8 cellular contexts compared by ENCODE assay signal in genomic region chr11:57658023-57658361, GRCh38. TPM values are rescaled to one million over a fixed set of nuclear protein-coding genes. Genes with fewer than 3 reads are reported as not detected.
DNase-seq lines count a peak whose midpoint lies in the region; ATAC-seq, FAIRE-seq and TF ChIP-seq lines count a peak whose summit lies in the region.

No MANE protein-coding gene starts in this region.

- DNase-seq in GM12892 (ENCODE audit: insufficient read length) (no peak), SK-N-MC (ENCODE audit: low read depth, low spot score) (no peak), fibroblast of lung (ENCODE audit: low read depth in 2 of 2) (no peak), gastrocnemius medialis (no peak), ecto neural progenitor cell (ENCODE audit: low spot score) (no peak), NCI-H526 treated with DMSO at 0.1 percent for 48 hours (lab: John Stamatoyannopoulos, UW) (no peak), germinal center (ENCODE audit: low spot score) (no peak)
- no peak for DNase-seq in activated CD8-positive, alpha-beta memory T cell treated with anti-CD3 and anti-CD28 coated beads for 24 hours

- FAIRE-seq in GM12892 (lab: Jason Lieb, UNC) = peak; percentile 38

- peak overlapping the region; percentile 86 for H3K4me2 ChIP-seq in fibroblast of lung (ENCODE audit: extremely low read depth, insufficient read depth, low read length)

- no peak for TF ChIP-seq CTCF in fibroblast of lung (conservative IDR thresholded peaks at IDR 0.05 in 1 of 2, IDR thresholded peaks at IDR 0.05 in 1 of 2; ENCODE audit: low read depth in 1 of 2, low read length in 2 of 2)
- TF ChIP-seq CTCF in gastrocnemius medialis (IDR thresholded peaks at IDR 0.05 in 4 of 5, conservative IDR thresholded peaks at IDR 0.05 in 1 of 5) = no peak

- in situ Hi-C loops in gastrocnemius medialis (cut with MboI; ENCODE audit: low sequenced_read_pairs in 4 of 4) = loop anchor here in 1 of 4 donors (25.0 kb wide), 1 partner anchor 929 kb away; the partner anchor contains the start of genes LPXN and ZFP91

- H3K9ac ChIP-seq in SK-N-MC (ENCODE audit: insufficient read length) (peak overlapping the region; percentile 93), fibroblast of lung (ENCODE audit: insufficient read depth, low read length) (peak overlapping the region; percentile 54)

- H3K36me3 ChIP-seq in SK-N-MC (ENCODE audit: insufficient read depth, low read length) (peaks cover 28% of the 10 kb centered on the region), fibroblast of lung (ENCODE audit: control insufficient read depth, insufficient read depth, low read length) (peaks cover 7% of the 10 kb centered on the region), gastrocnemius medialis (peaks cover 0 to 37% of the 10 kb centered on the region in 2 donors)

- peak overlapping the region; percentile 64 for H2AFZ ChIP-seq in fibroblast of lung (ENCODE audit: low read length)

- H3K27ac ChIP-seq in SK-N-MC (no peak overlapping the region), fibroblast of lung (ENCODE audit: insufficient read depth, low read length) (peak overlapping the region; percentile 36), gastrocnemius medialis (peak overlapping the region; percentile 84 to 94 (median 91))

- peaks cover 18% of the 10 kb centered on the region for H3K79me2 ChIP-seq in fibroblast of lung (ENCODE audit: control insufficient read depth, insufficient read depth, low read length)

- H3K27me3 ChIP-seq in fibroblast of lung (ENCODE audit: control insufficient read depth, insufficient read depth, low read length) (no peaks in the 10 kb centered on the region), gastrocnemius medialis (no peaks in the 10 kb centered on the region)

- peak in 1 of 2 donors; percentile 4 for ATAC-seq in gastrocnemius medialis

- intact Hi-C loops in gastrocnemius medialis (cut with DNase I; ENCODE audit: low total_unique reads) = no loop called here

- H4K20me1 ChIP-seq in fibroblast of lung (ENCODE audit: control insufficient read depth, extremely low read depth, insufficient read depth, low read length) = no peaks in the 10 kb centered on the region

- H3K4me3 ChIP-seq in SK-N-MC = peak overlapping the region; percentile 85
- H3K4me3 ChIP-seq in fibroblast of lung (replicated peaks in 1 of 4; ENCODE audit: control extremely low read depth in 1 of 4, insufficient read depth in 1 of 4, low read depth in 3 of 4, low read length in 4 of 4) = peak overlapping the region; percentile 51 to 95 (median 83)
- peak overlapping the region; percentile 62 to 92 (median 79) for H3K4me3 ChIP-seq in gastrocnemius medialis

- peaks cover 4% of the 10 kb centered on the region for H3K4me1 ChIP-seq in fibroblast of lung (ENCODE audit: control insufficient read depth, extremely low read depth, insufficient read depth, low read length)
- H3K4me1 ChIP-seq in gastrocnemius medialis = peaks cover 8 to 23% of the 10 kb centered on the region in 2 donors

- TF ChIP-seq POLR2A in GM12892 (IDR thresholded peaks at IDR 0.05; ENCODE audit: low read depth, low read length) (no peak), gastrocnemius medialis (IDR thresholded peaks at IDR 0.05) (no peak)

- H3K9me3 ChIP-seq in SK-N-MC (ENCODE audit: low read depth, low read length) (no peaks in the 10 kb centered on the region), fibroblast of lung (ENCODE audit: control insufficient read depth, insufficient read depth, low read depth, low read length) (no peaks in the 10 kb centered on the region), gastrocnemius medialis (no peaks in the 10 kb centered on the region)

RNA-seq across cellular contexts. Expression of gene CLP1, which starts 0.4 kb away (rescaled TPM):
- 19.3 TPM for polyA plus RNA-seq in GM12892 (2012; ENCODE audit: missing spikeins)
- 13.2 and 17.2 TPM in 2 replicates for total RNA-seq in fibroblast of lung
- 24.1 and 31.5 TPM in 2 replicates for polyA plus RNA-seq in fibroblast of lung
- polyA plus RNA-seq in fibroblast of lung (2012) = 10.7 and 15.2 TPM in 2 replicates
- 11.3 and 25.0 TPM in 2 replicates for polyA minus RNA-seq in fibroblast of lung (ENCODE audit: low replicate concordance)
- total RNA-seq in gastrocnemius medialis = 10 to 100 TPM; 10.6 to 15.3 (median 11.2) TPM

RNA-seq across cellular contexts. Expression of gene YPEL4, which starts 8.3 kb away (rescaled TPM):
- polyA plus RNA-seq in GM12892 (2012; ENCODE audit: missing spikeins) = 0.49 TPM
- total RNA-seq in fibroblast of lung = 1.5 and 2.3 TPM in 2 replicates
- polyA plus RNA-seq in fibroblast of lung = 0.10 and 0.59 TPM in 2 replicates
- polyA plus RNA-seq in fibroblast of lung (2012) = 0.24 and 0.79 TPM in 2 replicates
- 0.47 TPM in 1 of 2 replicates, not detected in the other for polyA minus RNA-seq in fibroblast of lung (ENCODE audit: low replicate concordance)
- under 1 TPM; 0.31 to 0.68 (median 0.49) TPM for total RNA-seq in gastrocnemius medialis

RNA-seq across cellular contexts. Expression of gene ZDHHC5, which starts 9.9 kb away (rescaled TPM):
- 23.5 TPM for polyA plus RNA-seq in GM12892 (2012; ENCODE audit: missing spikeins)
- total RNA-seq in fibroblast of lung = 26.7 and 33.9 TPM in 2 replicates
- 58.9 and 69.8 TPM in 2 replicates for polyA plus RNA-seq in fibroblast of lung
- 40.5 and 46.5 TPM in 2 replicates for polyA plus RNA-seq in fibroblast of lung (2012)
- 113 and 142 TPM in 2 replicates for polyA minus RNA-seq in fibroblast of lung (ENCODE audit: low replicate concordance)
- 10 to 100 TPM; 34.0 to 49.2 (median 46.2) TPM for total RNA-seq in gastrocnemius medialis

RNA-seq across cellular contexts. Expression of gene MED19, which starts 54.0 kb away (rescaled TPM):
- polyA plus RNA-seq in GM12892 (2012; ENCODE audit: missing spikeins) = 12.4 TPM
- total RNA-seq in fibroblast of lung (15.2 and 16.0 TPM in 2 replicates), gastrocnemius medialis (10 to 100 TPM in 2 of 4 donors, 1 to 10 TPM in 2; 8.3 to 13.1 (median 10.4) TPM)
- polyA plus RNA-seq in fibroblast of lung = 28.9 and 31.4 TPM in 2 replicates
- polyA plus RNA-seq in fibroblast of lung (2012) = 21.2 and 24.4 TPM in 2 replicates
- 2.1 and 4.4 TPM in 2 replicates for polyA minus RNA-seq in fibroblast of lung (ENCODE audit: low replicate concordance)

RNA-seq across cellular contexts. Expression of gene TMX2, which starts 54.4 kb away (rescaled TPM):
- polyA plus RNA-seq in GM12892 (2012; ENCODE audit: missing spikeins) = 51.9 TPM
- total RNA-seq in fibroblast of lung (55.7 and 62.8 TPM in 2 replicates), gastrocnemius medialis (10 to 100 TPM; 29.1 to 54.9 (median 40.5) TPM)
- 71.8 and 84.2 TPM in 2 replicates for polyA plus RNA-seq in fibroblast of lung
- polyA plus RNA-seq in fibroblast of lung (2012) = 61.5 and 79.5 TPM in 2 replicates
- 93.9 and 95.7 TPM in 2 replicates for polyA minus RNA-seq in fibroblast of lung (ENCODE audit: low replicate concordance)
